Comparison of ENCODE assay signal across 1 cellular context in the genomic region with DNA sequence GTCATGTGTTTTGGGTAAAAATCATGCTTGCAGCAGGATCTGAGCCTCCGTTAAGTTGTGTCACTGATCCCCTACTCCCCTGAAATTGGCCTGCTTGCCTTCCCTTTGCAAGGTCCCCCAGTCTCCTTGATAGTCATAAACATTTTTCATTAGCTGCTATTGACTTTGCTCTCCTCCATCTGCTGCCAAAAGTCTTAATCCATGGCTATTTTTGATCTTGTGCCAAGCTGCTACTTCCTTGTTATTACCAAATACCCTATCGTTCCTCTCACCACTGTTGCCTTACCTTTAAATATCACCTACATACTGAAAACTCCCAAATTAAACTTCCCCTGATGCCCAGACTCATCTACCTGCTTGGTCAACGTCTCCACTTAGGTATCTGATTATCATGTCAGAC.
TF ChIP-seq lines count a peak whose summit lies in the region.

No MANE protein-coding gene starts in this region.

TF ChIP-seq in GM23338, 12 proteins besides CTCF, POLR2A, EP300 and RAD21 (continued from another document):
- TF ChIP-seq, protein P1, sequence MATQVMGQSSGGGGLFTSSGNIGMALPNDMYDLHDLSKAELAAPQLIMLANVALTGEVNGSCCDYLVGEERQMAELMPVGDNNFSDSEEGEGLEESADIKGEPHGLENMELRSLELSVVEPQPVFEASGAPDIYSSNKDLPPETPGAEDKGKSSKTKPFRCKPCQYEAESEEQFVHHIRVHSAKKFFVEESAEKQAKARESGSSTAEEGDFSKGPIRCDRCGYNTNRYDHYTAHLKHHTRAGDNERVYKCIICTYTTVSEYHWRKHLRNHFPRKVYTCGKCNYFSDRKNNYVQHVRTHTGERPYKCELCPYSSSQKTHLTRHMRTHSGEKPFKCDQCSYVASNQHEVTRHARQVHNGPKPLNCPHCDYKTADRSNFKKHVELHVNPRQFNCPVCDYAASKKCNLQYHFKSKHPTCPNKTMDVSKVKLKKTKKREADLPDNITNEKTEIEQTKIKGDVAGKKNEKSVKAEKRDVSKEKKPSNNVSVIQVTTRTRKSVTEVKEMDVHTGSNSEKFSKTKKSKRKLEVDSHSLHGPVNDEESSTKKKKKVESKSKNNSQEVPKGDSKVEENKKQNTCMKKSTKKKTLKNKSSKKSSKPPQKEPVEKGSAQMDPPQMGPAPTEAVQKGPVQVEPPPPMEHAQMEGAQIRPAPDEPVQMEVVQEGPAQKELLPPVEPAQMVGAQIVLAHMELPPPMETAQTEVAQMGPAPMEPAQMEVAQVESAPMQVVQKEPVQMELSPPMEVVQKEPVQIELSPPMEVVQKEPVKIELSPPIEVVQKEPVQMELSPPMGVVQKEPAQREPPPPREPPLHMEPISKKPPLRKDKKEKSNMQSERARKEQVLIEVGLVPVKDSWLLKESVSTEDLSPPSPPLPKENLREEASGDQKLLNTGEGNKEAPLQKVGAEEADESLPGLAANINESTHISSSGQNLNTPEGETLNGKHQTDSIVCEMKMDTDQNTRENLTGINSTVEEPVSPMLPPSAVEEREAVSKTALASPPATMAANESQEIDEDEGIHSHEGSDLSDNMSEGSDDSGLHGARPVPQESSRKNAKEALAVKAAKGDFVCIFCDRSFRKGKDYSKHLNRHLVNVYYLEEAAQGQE (IDR thresholded peaks at IDR 0.05; ENCODE audit: unreplicated experiment): no peak
